In the genomic region with DNA sequence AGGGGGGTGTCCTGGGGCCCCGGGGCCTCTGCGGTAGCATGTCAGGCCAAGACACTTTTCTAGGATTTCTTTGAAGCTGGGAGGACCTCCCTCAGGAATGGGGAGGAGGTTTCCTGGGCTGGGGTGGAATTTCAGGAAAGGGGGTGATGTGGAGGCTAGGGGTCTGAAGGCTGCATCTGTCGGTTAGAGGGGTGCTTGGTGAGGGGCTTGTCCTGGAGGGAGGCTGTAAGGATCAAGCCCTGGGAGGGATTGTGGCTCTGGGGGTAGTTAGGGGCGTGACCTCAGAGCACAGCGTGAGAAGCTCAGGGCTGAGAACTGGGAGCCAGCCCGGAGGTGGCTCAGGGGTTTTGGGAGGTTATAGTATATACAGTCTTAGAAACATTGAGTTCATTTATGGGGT, we compare ENCODE assay signal across 2 cellular contexts.
TF ChIP-seq lines count a peak whose summit lies in the region.

No MANE protein-coding gene starts in this region.

TF ChIP-seq in A549, 52 proteins besides CTCF, POLR2A, EP300 and RAD21:
- TF ChIP-seq, protein P1, sequence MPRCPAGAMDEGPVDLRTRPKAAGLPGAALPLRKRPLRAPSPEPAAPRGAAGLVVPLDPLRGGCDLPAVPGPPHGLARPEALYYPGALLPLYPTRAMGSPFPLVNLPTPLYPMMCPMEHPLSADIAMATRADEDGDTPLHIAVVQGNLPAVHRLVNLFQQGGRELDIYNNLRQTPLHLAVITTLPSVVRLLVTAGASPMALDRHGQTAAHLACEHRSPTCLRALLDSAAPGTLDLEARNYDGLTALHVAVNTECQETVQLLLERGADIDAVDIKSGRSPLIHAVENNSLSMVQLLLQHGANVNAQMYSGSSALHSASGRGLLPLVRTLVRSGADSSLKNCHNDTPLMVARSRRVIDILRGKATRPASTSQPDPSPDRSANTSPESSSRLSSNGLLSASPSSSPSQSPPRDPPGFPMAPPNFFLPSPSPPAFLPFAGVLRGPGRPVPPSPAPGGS (IDR thresholded peaks at IDR 0.05) = 0 out of 3 replicates have a peak, but pooled peaks have one; percentile 9
- no peak for TF ChIP-seq PHF8 (IDR thresholded peaks at IDR 0.05; ENCODE audit: borderline replicate concordance, low read depth)
TF ChIP-seq in A549: peak in this region for 1.

TF ChIP-seq in HEK293, 187 proteins besides CTCF, POLR2A, EP300 and RAD21 (continued from another document):
- TF ChIP-seq GLIS2 (tag by site-specific recombination; IDR thresholded peaks at IDR 0.05) = 0 out of 2 replicates have a peak, but pooled peaks have one; percentile 35
- no peak for TF ChIP-seq YY2 (tag by site-specific recombination; IDR thresholded peaks at IDR 0.05)
- no peak for TF ChIP-seq HOXD13 (CRISPR knock-in tag; IDR thresholded peaks at IDR 0.05; ENCODE audit: borderline replicate concordance)
TF ChIP-seq in HEK293: peak in this region for 2.
